ENCODE assay signal across 8 cellular contexts in the genomic region with DNA sequence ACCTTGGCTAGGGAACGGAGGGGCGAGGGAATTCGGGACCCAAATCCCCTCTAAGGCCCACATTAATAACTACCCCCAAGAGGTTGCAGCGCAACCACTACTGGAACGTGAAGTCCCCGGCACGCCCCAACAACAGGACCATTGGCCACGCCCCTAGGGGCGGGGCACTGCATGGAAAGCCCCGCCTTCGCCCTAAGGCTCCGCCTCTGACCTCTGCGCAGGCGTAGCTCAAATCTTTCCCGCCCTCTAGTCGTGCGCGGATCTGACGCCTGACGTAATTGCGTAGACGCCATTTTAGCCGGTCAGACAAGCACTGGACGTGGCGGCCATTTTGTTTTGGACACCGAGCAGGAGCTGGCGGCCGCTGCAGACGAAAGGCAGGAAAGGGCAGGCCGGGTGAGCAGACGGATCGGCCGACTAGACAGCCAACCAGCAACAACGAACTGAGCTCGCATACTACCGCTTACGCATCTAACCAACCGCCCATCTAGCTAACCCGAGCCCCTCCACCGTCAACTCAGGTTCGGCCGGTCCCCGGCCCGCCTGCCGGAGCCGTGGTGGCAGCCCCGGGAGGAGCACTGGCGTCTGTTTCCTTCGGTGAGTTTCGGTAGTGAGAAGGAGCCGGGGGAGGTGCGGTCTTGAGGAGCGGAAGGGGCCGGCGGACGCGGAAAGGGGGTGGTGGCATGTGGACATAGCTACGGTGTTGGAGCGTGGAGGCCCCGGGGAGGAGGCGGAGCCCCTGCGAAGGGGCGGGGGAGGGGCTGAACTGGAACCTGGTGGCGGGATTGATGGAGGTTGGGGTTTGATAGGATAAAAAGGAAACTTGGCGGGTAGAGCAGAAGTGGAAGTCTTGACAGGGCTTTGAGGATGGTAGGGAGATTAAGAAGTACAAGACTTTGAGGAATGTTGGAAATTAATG.
DNase-seq lines count a peak whose midpoint lies in the region; ATAC-seq, FAIRE-seq and TF ChIP-seq lines count a peak whose summit lies in the region.

A gene with protein sequence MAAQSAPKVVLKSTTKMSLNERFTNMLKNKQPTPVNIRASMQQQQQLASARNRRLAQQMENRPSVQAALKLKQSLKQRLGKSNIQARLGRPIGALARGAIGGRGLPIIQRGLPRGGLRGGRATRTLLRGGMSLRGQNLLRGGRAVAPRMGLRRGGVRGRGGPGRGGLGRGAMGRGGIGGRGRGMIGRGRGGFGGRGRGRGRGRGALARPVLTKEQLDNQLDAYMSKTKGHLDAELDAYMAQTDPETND (plus strand): TSS at position 320 of the 919 bp plus-strand sequence. CDS start 2,523 bp downstream, outside the sequence.

- FAIRE-seq in islet of Langerhans (lab: Jason Lieb, UNC), result peak; percentile 74

- DNase-seq in AG09319 (ENCODE audit: extremely low read depth, low read depth) (peak; percentile 97), NCI-H446 treated with DMSO at 0.1 percent for 48 hours (lab: John Stamatoyannopoulos, UW) (peak; percentile 96), cerebellar cortex (ENCODE audit: low spot score) (peak; percentile 99)
- DNase-seq in stimulated activated CD4-positive, alpha-beta T cell treated with anti-CD3 and anti-CD28 coated beads, Interleukin-12 subunit alpha, Interleukin-12 subunit beta, amount 100 ng/mL, for 4 hours, result peak; percentile 94

- ATAC-seq in GM19035 (IDR thresholded peaks at IDR 0.05; ENCODE audit: unreplicated experiment) (peak; percentile 93), HG03354 (IDR thresholded peaks at IDR 0.05; ENCODE audit: poor library complexity, severe bottlenecking, unreplicated experiment) (peak; percentile 91)
- peak; percentile 86 to 89 for ATAC-seq in activated CD4-positive, CD25-positive, alpha-beta regulatory T cell treated with anti-CD3 and anti-CD28 coated beads, Interleukin-2, amount 50 U/mL, for 24 hours

- no peak for TF ChIP-seq CTCF in AG09319 (IDR thresholded peaks at IDR 0.05; ENCODE audit: low read depth, low read length)

Comparison
In these comparisons a context has a peak if more than half of its experiments do, and no peak if none do; other contexts are left out.
1. Peak in every context shown above with its lines: DNase-seq and ATAC-seq.